In the genomic region with DNA sequence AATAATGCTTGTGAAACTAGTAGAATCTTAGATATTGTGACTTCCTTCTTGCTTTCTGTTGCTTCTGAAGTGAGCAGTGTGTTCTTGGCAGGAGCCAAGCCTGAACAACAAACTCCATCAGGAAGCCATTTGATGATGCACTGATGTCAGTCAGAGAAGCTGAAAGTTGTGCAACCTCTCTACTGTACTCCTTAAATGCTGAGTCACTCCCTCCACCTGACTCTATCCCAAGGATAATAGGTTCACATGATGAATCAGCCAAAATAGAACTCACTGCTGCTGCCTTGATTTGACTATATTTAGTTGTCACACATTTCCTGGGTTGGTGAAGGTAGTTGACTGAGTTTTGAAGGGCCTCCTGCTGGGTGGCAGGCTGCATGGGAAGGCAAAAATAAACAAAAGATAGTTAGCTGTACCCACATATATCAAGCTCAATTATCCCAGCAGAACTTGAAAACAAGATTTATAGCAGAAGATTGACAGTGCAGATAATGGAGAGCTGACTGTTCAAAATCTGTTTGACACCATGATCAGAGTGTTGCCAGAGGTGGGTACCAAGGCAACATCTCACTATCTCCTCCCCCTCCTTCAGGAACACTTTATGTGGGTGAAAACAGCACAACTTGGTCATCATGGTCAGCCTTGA, we compare ENCODE assay signal across 2 cellular contexts.
TF ChIP-seq lines count a peak whose summit lies in the region.

No MANE protein-coding gene starts in this region.

TF ChIP-seq in A549, 52 proteins besides CTCF, POLR2A, EP300 and RAD21 (continued from another document):
- TF ChIP-seq NFE2L2 (conservative IDR thresholded peaks at IDR 0.05; ENCODE audit: low read length) (peak; percentile 95), EHF (CRISPR knock-in tag; IDR thresholded peaks at IDR 0.05) (no peak), RFX5 (IDR thresholded peaks at IDR 0.05) (no peak), ZFP36 (IDR thresholded peaks at IDR 0.05; ENCODE audit: borderline replicate concordance, partially characterized antibody) (no peak), MAFK (IDR thresholded peaks at IDR 0.05; ENCODE audit: partially characterized antibody) (peak; percentile 99)
- TF ChIP-seq, protein P1, sequence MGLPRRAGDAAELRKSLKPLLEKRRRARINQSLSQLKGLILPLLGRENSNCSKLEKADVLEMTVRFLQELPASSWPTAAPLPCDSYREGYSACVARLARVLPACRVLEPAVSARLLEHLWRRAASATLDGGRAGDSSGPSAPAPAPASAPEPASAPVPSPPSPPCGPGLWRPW (IDR thresholded peaks at IDR 0.05) = no peak
- TF ChIP-seq, protein P2, sequence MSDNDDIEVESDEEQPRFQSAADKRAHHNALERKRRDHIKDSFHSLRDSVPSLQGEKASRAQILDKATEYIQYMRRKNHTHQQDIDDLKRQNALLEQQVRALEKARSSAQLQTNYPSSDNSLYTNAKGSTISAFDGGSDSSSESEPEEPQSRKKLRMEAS (IDR thresholded peaks at IDR 0.05) = 0 out of 2 replicates have a peak, but pooled peaks have one; percentile 32
- TF ChIP-seq, protein P3, sequence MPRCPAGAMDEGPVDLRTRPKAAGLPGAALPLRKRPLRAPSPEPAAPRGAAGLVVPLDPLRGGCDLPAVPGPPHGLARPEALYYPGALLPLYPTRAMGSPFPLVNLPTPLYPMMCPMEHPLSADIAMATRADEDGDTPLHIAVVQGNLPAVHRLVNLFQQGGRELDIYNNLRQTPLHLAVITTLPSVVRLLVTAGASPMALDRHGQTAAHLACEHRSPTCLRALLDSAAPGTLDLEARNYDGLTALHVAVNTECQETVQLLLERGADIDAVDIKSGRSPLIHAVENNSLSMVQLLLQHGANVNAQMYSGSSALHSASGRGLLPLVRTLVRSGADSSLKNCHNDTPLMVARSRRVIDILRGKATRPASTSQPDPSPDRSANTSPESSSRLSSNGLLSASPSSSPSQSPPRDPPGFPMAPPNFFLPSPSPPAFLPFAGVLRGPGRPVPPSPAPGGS (IDR thresholded peaks at IDR 0.05) = no peak
- TF ChIP-seq, protein P4, sequence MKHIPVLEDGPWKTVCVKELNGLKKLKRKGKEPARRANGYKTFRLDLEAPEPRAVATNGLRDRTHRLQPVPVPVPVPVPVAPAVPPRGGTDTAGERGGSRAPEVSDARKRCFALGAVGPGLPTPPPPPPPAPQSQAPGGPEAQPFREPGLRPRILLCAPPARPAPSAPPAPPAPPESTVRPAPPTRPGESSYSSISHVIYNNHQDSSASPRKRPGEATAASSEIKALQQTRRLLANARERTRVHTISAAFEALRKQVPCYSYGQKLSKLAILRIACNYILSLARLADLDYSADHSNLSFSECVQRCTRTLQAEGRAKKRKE (CRISPR knock-in tag; IDR thresholded peaks at IDR 0.05; ENCODE audit: low read depth) = no peak

TF ChIP-seq in SK-N-SH, 30 proteins besides CTCF, POLR2A, EP300 and RAD21 (continued from another document):
- no peak for TF ChIP-seq RFX5 (IDR thresholded peaks at IDR 0.05; ENCODE audit: low read length)
- peak; percentile 17; the same call in 1 of the 2 replicates for TF ChIP-seq GATA2 (CRISPR knock-in tag; IDR thresholded peaks at IDR 0.05)
- no peak for TF ChIP-seq MXI1 (IDR thresholded peaks at IDR 0.05; ENCODE audit: low read depth, low read length)
- no peak for TF ChIP-seq SIN3A (IDR thresholded peaks at IDR 0.05; ENCODE audit: borderline replicate concordance, low read depth, low read length)
